Comparison of ENCODE assay signal across 23 cellular contexts in genomic region chr2:120357768-120358167, GRCh38. TPM values are rescaled to one million over a fixed set of nuclear protein-coding genes. Genes with fewer than 3 reads are reported as not detected.
A peak's percentile ranks its signal among the peaks of the same experiment; 100 is the strongest.
DNase-seq lines count a peak whose midpoint lies in the region; ATAC-seq and TF ChIP-seq lines count a peak whose summit lies in the region.
"Had no signal": no experiment of that assay in that cellular context is flagged by ENCODE, and none has a peak within 500 bp of the region (broad histone marks: within the 10 kb centered on the region; RNA-seq: fewer than 3 reads in every experiment).

No MANE protein-coding gene starts in this region.

- intact Hi-C loops in Caco-2 (cut with micrococcal nuclease; ENCODE audit: unreplicated experiment) = no loop called here

- H3K9me3 Mint-ChIP-seq in Caco-2 (ENCODE audit: unreplicated experiment) (no peaks in the 10 kb centered on the region), progenitor cell of endocrine pancreas (ENCODE audit: low read depth) (no peaks in the 10 kb centered on the region)
- no peaks in the 10 kb centered on the region for H3K9me3 Mint-ChIP-seq in activated T-helper 17 cell treated with anti-CD3 and anti-CD28 coated beads, Interleukin-2, amount 50 U/mL, for 72 hours
- H3K9me3 Mint-ChIP-seq: CD4-positive, CD25-positive, alpha-beta regulatory T cell; CD8-positive, alpha-beta T cell; H9; HFFc6 had no signal

- H3K4me1 ChIP-seq in BLaER1 (peaks cover 75% of the 10 kb centered on the region), Caco-2 (no peaks in the 10 kb centered on the region)
- H3K4me1 ChIP-seq: BE2C had no signal

- H3K4me3 Mint-ChIP-seq in Caco-2 (ENCODE audit: unreplicated experiment) = no peak overlapping the region
- H3K4me3 Mint-ChIP-seq in T-helper 17 cell = no peak overlapping the region
- no peak overlapping the region for H3K4me3 Mint-ChIP-seq in progenitor cell of endocrine pancreas (ENCODE audit: low read depth)
- no peak overlapping the region for H3K4me3 Mint-ChIP-seq in activated T-helper 17 cell treated with anti-CD3 and anti-CD28 coated beads, Interleukin-2, amount 50 U/mL, for 72 hours
- H3K4me3 Mint-ChIP-seq: CD4-positive, CD25-positive, alpha-beta regulatory T cell; CD8-positive, alpha-beta T cell; H9; HFFc6 had no signal

- peak overlapping the region; percentile 78 for H3K4me2 ChIP-seq in BLaER1
- H3K4me2 ChIP-seq: A549 had no signal

- H3K27me3 ChIP-seq in BLaER1 (no peaks in the 10 kb centered on the region), Caco-2 (replicated peaks; ENCODE audit: control insufficient read depth, insufficient read depth, low read length) (no peaks in the 10 kb centered on the region)
- H3K27me3 ChIP-seq: BE2C had no signal

- H3K4me3 ChIP-seq in BLaER1 = no peak overlapping the region
- H3K4me3 ChIP-seq in Caco-2 (ENCODE audit: low read depth, low read length) = no peak overlapping the region
- no peak overlapping the region for H3K4me3 ChIP-seq in coronary artery
- H3K4me3 ChIP-seq: A549, GM12878 had no signal

- POLR2A ChIA-PET in Caco-2 (lab: Charles Lee) = no interaction called here

- H3K27ac ChIP-seq in BLaER1 = no peak overlapping the region
- H3K27ac ChIP-seq in coronary artery = no peak overlapping the region
- H3K27ac ChIP-seq: C4-2B had no signal

- TF ChIP-seq CTCF in Caco-2 (IDR thresholded peaks at IDR 0.05; ENCODE audit: insufficient read depth in 1 of 2, low read depth in 1 of 2, low read length in 1 of 2, severe bottlenecking in 1 of 2, unreplicated experiment in 1 of 2) (no peak), progenitor cell of endocrine pancreas (IDR thresholded peaks at IDR 0.05; ENCODE audit: unreplicated experiment) (no peak), coronary artery (IDR thresholded peaks at IDR 0.05) (no peak)

- H3K27ac Mint-ChIP-seq in Caco-2 (ENCODE audit: unreplicated experiment) (peak overlapping the region; percentile 33), T-helper 17 cell (peak overlapping the region; percentile 87), progenitor cell of endocrine pancreas (peak overlapping the region; percentile 40)
- no peak overlapping the region for H3K27ac Mint-ChIP-seq in activated T-helper 17 cell treated with anti-CD3 and anti-CD28 coated beads, Interleukin-2, amount 50 U/mL, for 72 hours
- H3K27ac Mint-ChIP-seq: CD8-positive, alpha-beta T cell; H9; HFFc6 had no signal

- H3K27me3 Mint-ChIP-seq in Caco-2 (ENCODE audit: insufficient read depth, unreplicated experiment) (no peaks in the 10 kb centered on the region), T-helper 17 cell (peaks cover 53% of the 10 kb centered on the region), progenitor cell of endocrine pancreas (peaks cover 62% of the 10 kb centered on the region)
- H3K27me3 Mint-ChIP-seq in activated T-helper 17 cell treated with anti-CD3 and anti-CD28 coated beads, Interleukin-2, amount 50 U/mL, for 72 hours = peaks cover 5% of the 10 kb centered on the region
- H3K27me3 Mint-ChIP-seq: CD4-positive, CD25-positive, alpha-beta regulatory T cell had no signal

- ATAC-seq in T-helper 17 cell (no peak), HG03571 (IDR thresholded peaks at IDR 0.05; ENCODE audit: unreplicated experiment) (no peak)
- ATAC-seq in activated T-helper 17 cell treated with anti-CD3 and anti-CD28 coated beads, Interleukin-2, amount 50 U/mL, for 72 hours (replicated peaks) = no peak
- ATAC-seq: A549; CD8-positive, alpha-beta T cell; GM12878; HCT116 had no signal

- H3K36me3 ChIP-seq in BLaER1 (no peaks in the 10 kb centered on the region), Caco-2 (ENCODE audit: control insufficient read depth, insufficient read depth, low read length) (no peaks in the 10 kb centered on the region)
- H3K36me3 ChIP-seq: BE2C had no signal

- H4K20me1 ChIP-seq in BLaER1 = no peaks in the 10 kb centered on the region

- DNase-seq in Caco-2 (no peak), T-helper 17 cell (no peak), progenitor cell of endocrine pancreas (ENCODE audit: low spot score, unreplicated experiment) (no peak), coronary artery (ENCODE audit: low spot score) (no peak)
- DNase-seq: 8988T; ACHN; AML-193; BE2C; CD4-positive, CD25-positive, alpha-beta regulatory T cell; CD8-positive, alpha-beta T cell; DMS 273 treated with DMSO at 0.1 percent for 48 hours; DMS79; EL; GDM1; H9; HFFc6 had no signal

- H3K9me3 ChIP-seq in BLaER1 (no peaks in the 10 kb centered on the region), Caco-2 (no peaks in the 10 kb centered on the region), T-helper 17 cell (ENCODE audit: control insufficient read depth, low read length, poor library complexity, severe bottlenecking) (no peaks in the 10 kb centered on the region)
- H3K9me3 ChIP-seq: A549, BE2C had no signal

- H3K4me1 Mint-ChIP-seq in Caco-2 (ENCODE audit: low read depth, unreplicated experiment) = no peaks in the 10 kb centered on the region
- peaks cover 8% of the 10 kb centered on the region for H3K4me1 Mint-ChIP-seq in T-helper 17 cell
- peaks cover 1% of the 10 kb centered on the region for H3K4me1 Mint-ChIP-seq in progenitor cell of endocrine pancreas (ENCODE audit: low read depth)
- no peaks in the 10 kb centered on the region for H3K4me1 Mint-ChIP-seq in activated T-helper 17 cell treated with anti-CD3 and anti-CD28 coated beads, Interleukin-2, amount 50 U/mL, for 72 hours
- H3K4me1 Mint-ChIP-seq: CD4-positive, CD25-positive, alpha-beta regulatory T cell had no signal

- H3K9ac ChIP-seq in BLaER1 = no peak overlapping the region

- CTCF ChIA-PET in Caco-2 (lab: Charles Lee) = no interaction called here

- no TSS peak for BruUV-seq in Caco-2 (replicated peaks; lab: Mats Ljungman, UMichigan)

- H3K36me3 Mint-ChIP-seq in Caco-2 (ENCODE audit: insufficient read depth, unreplicated experiment) (peaks cover 5% of the 10 kb centered on the region), T-helper 17 cell (ENCODE audit: low read depth) (no peaks in the 10 kb centered on the region), progenitor cell of endocrine pancreas (ENCODE audit: insufficient read depth) (no peaks in the 10 kb centered on the region)
- H3K36me3 Mint-ChIP-seq in activated T-helper 17 cell treated with anti-CD3 and anti-CD28 coated beads, Interleukin-2, amount 50 U/mL, for 72 hours (ENCODE audit: low read depth) = no peaks in the 10 kb centered on the region
- H3K36me3 Mint-ChIP-seq: CD4-positive, CD25-positive, alpha-beta regulatory T cell; CD8-positive, alpha-beta T cell had no signal

RNA-seq across cellular contexts. Expression of gene INHBB, which starts 11.8 kb away (rescaled TPM):
- total RNA-seq in Caco-2 (2022) (28.6 and 28.9 TPM in 2 replicates), T-helper 17 cell (not detected), progenitor cell of endocrine pancreas (0.16 TPM in 1 of 2 replicates, not detected in the other)
- total RNA-seq in activated T-helper 17 cell treated with anti-CD3 and anti-CD28 coated beads, Interleukin-2, amount 50 U/mL, for 72 hours = not detected
- total RNA-seq: CD4-positive, CD25-positive, alpha-beta regulatory T cell; CD8-positive, alpha-beta T cell had no signal

Comparison
In these comparisons a context has a peak if more than half of its experiments do, and no peak if none do; other contexts are left out.
1. RNA of gene INHBB, which starts 11.8 kb away (total RNA-seq): 28.6 to 28.9 TPM in Caco-2; not detected in activated T-helper 17 cell treated with anti-CD3 and anti-CD28 coated beads, Interleukin-2, amount 50 U/mL, for 72 hours, 0.16 TPM in progenitor cell of endocrine pancreas and not detected in T-helper 17 cell; every median in the first group is over 10 times any median in the second.